In the genomic region with DNA sequence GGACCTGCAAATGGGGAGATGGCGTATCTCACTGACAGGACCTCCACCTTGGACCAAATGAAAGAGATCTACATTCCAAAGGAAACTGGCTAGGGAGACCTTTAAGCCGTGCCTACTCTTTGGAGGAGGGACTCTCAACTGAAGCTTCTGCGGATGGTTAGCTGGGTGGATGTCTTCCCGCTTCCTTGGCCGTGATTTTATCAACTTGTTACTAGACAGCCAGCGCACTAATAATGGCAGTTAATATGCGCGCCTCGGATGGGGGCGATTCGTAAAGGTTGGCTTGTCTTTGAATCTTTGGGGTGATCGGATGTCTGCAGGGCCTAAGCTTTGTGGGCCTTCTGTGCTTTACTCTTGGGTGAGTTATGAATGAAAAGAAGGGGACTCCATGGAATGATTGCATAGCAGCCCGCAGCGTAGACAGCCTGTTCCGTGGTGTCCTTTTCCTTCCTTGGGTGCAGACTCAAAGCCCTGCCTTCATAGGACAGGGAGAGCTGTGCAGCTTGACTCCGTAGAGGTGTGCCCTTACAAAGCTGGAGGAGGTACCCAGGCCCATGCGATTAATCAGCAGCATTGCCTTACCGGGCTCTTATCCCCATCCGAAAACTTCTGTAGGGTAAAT, we compare ENCODE assay signal across 8 cellular contexts. TPM values are rescaled to one million over a fixed set of nuclear protein-coding genes. Genes with fewer than 3 reads are reported as not detected.
DNase-seq lines count a peak whose midpoint lies in the region; ATAC-seq and TF ChIP-seq lines count a peak whose summit lies in the region.

No MANE protein-coding gene starts in this region.

- H3K27me3 Mint-ChIP-seq in naive thymus-derived CD4-positive, alpha-beta T cell = peaks cover 8 to 75% (median 16%) of the 10 kb centered on the region in 5 donors

- intact Hi-C loops in naive thymus-derived CD4-positive, alpha-beta T cell (cut with micrococcal nuclease) = loop anchor here (5.0 to 10.0 kb wide), 3 partner anchors 70 to 882 kb away; partner anchors contain the start of genes UQCR10 (in 1 of the 2) and ZMAT5 (in 1 of the 2)

- peak overlapping the region; percentile 63 for H3K4me3 ChIP-seq in AG10803 (ENCODE audit: low read length)
- peak overlapping the region; percentile 53 for H3K4me3 ChIP-seq in Jurkat, Clone E6-1 (ENCODE audit: low read length)
- H3K4me3 ChIP-seq in choroid plexus epithelial cell (ENCODE audit: low read depth, low read length) = peak overlapping the region; percentile 60
- peak overlapping the region; percentile 41 for H3K4me3 ChIP-seq in naive thymus-derived CD4-positive, alpha-beta T cell (ENCODE audit: low read length)

- no peak overlapping the region for H3K27ac ChIP-seq in naive thymus-derived CD4-positive, alpha-beta T cell (ENCODE audit: low read depth, low read length)

- no peak for DNase-seq in AG10803 (ENCODE audit: low read depth)
- DNase-seq in Jurkat, Clone E6-1 (ENCODE audit: low read depth, low spot score) = no peak
- no peak for DNase-seq in choroid plexus epithelial cell (ENCODE audit: low read depth)
- no peak for DNase-seq in naive thymus-derived CD4-positive, alpha-beta T cell
- no peak for DNase-seq in NCI-H1417 treated with DMSO at 0.1 percent for 48 hours (lab: John Stamatoyannopoulos, UW)
- DNase-seq in NCI-H2081 treated with DMSO at 0.1 percent for 48 hours (lab: John Stamatoyannopoulos, UW) = no peak
- DNase-seq in mucosa of gallbladder (ENCODE audit: low spot score) = no peak
- no peak for DNase-seq in NCI-H1930 (lab: John Stamatoyannopoulos, UW)

- POLR2A ChIA-PET in naive thymus-derived CD4-positive, alpha-beta T cell (lab: Charles Lee) = interaction anchor here (0.9 to 1.6 kb wide), 4 partner anchors 10 to 140 kb away, joined by 3 to 5 read pairs (median 4); no protein-coding TSS in a partner anchor

- peak overlapping the region in 1 of 9 donors; percentile 43 for H3K27ac Mint-ChIP-seq in naive thymus-derived CD4-positive, alpha-beta T cell

- peaks cover 0 to 3% (median 0%) of the 10 kb centered on the region in 11 donors for H3K9me3 Mint-ChIP-seq in naive thymus-derived CD4-positive, alpha-beta T cell

- CTCF ChIA-PET in naive thymus-derived CD4-positive, alpha-beta T cell (lab: Charles Lee) = no interaction called here

- no peak for ATAC-seq in naive thymus-derived CD4-positive, alpha-beta T cell

- H3K36me3 ChIP-seq in naive thymus-derived CD4-positive, alpha-beta T cell (ENCODE audit: control insufficient read depth in 2 of 3, insufficient read depth in 3 of 3, low read length in 3 of 3) = no peaks in the 10 kb centered on the region

- peak overlapping the region; percentile 40 to 90 (median 78) for H3K4me3 Mint-ChIP-seq in naive thymus-derived CD4-positive, alpha-beta T cell

- TF ChIP-seq CTCF in AG10803 (conservative IDR thresholded peaks at IDR 0.05; ENCODE audit: low read length) (no peak), choroid plexus epithelial cell (conservative IDR thresholded peaks at IDR 0.05; ENCODE audit: low read depth, low read length) (no peak)

- H3K4me1 ChIP-seq in naive thymus-derived CD4-positive, alpha-beta T cell (ENCODE audit: control insufficient read depth in 2 of 2, insufficient read depth in 2 of 2, low read length in 2 of 2) = peaks cover 8 to 12% of the 10 kb centered on the region in 2 donors

- peaks cover 10 to 33% (median 25%) of the 10 kb centered on the region in 7 donors for H3K4me1 Mint-ChIP-seq in naive thymus-derived CD4-positive, alpha-beta T cell

- peaks cover 0 to 3% of the 10 kb centered on the region in 2 donors for H3K27me3 ChIP-seq in naive thymus-derived CD4-positive, alpha-beta T cell (ENCODE audit: control insufficient read depth in 2 of 2, insufficient read depth in 2 of 2, low read length in 2 of 2)

- no peaks in the 10 kb centered on the region for H3K36me3 Mint-ChIP-seq in naive thymus-derived CD4-positive, alpha-beta T cell

- H3K9me3 ChIP-seq in naive thymus-derived CD4-positive, alpha-beta T cell (ENCODE audit: control insufficient read depth in 2 of 3, low read length in 3 of 3) = no peaks in the 10 kb centered on the region

RNA-seq across cellular contexts. Expression of gene ZNRF3, which starts 1.5 kb away (rescaled TPM):
- polyA plus RNA-seq in Jurkat, Clone E6-1 (2012; ENCODE audit: insufficient read depth, insufficient read length) = 2.8 TPM
- total RNA-seq in naive thymus-derived CD4-positive, alpha-beta T cell = under 1 TPM; 0.59 to 0.98 (median 0.70) TPM
- under 1 TPM; 0.22 to 0.62 TPM for polyA plus RNA-seq in naive thymus-derived CD4-positive, alpha-beta T cell
- total RNA-seq in mucosa of gallbladder = 13.6 TPM
